16 cellular contexts compared by ENCODE assay signal in the genomic region with DNA sequence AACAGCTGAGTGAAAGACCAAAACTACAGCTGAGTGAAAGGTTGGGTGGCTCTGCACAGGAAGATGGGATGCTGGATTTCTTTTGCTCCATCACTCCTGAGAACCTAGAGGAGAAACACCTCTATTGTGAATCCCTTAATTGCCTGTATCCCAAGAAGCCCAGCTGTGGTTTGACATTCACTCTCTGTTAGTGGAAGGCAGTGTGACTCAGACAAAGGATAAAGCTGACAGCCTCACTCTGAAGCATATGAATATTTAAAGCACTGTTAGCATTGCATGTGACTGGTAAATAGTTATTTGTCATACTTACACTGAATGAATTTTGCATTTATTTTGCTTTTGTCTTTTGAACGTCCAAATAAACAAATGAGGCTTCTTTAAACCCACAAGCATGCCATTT.
DNase-seq lines count a peak whose midpoint lies in the region; ATAC-seq, FAIRE-seq and TF ChIP-seq lines count a peak whose summit lies in the region.
"Had no signal": no experiment of that assay in that cellular context is flagged by ENCODE, and none has a peak within 500 bp of the region (broad histone marks: within the 10 kb centered on the region; RNA-seq: fewer than 3 reads in every experiment).

No MANE protein-coding gene starts in this region.

- TF ChIP-seq CTCF in IMR-90 (conservative IDR thresholded peaks at IDR 0.05; ENCODE audit: low read depth, low read length) (no peak), choroid plexus epithelial cell (conservative IDR thresholded peaks at IDR 0.05; ENCODE audit: low read depth, low read length) (no peak), HepG2 (CRISPR knock-in tag; IDR thresholded peaks at IDR 0.05) (no peak)

- no peak overlapping the region for H2AK9ac ChIP-seq in IMR-90 (replicated peaks; ENCODE audit: low read depth, low read length, poor library complexity)

- peak; percentile 34 for DNase-seq in AG20443 (ENCODE audit: low spot score)
- peak; percentile 72 for DNase-seq in IMR-90
- DNase-seq in choroid plexus epithelial cell (ENCODE audit: low read depth) = peak; percentile 56
- DNase-seq in medulla oblongata (ENCODE audit: extremely low spot score) = peak; percentile 77
- DNase-seq in HepG2 (ENCODE audit: low spot score) = no peak
- DNase-seq in stimulated activated CD4-positive, alpha-beta T cell treated with anti-CD3 and anti-CD28 coated beads, Interleukin-2, amount 100 ng/mL, for 48 hours = no peak
- DNase-seq in NCI-H2196 (lab: John Stamatoyannopoulos, UW; ENCODE audit: unreplicated experiment) = no peak
- no peak for DNase-seq in C1 segment of cervical spinal cord (lab: John Stamatoyannopoulos, UW)
- DNase-seq: activated CD4-positive, alpha-beta T cell treated with anti-CD3 and anti-CD28 coated beads for 48 hours; activated T-cell treated with anti-CD3 and anti-CD28 coated beads, Interleukin-2, amount 50 U/mL, for 72 hours; KG1; T-helper 1 cell had no signal

- TF ChIP-seq EP300 in HepG2 (IDR thresholded peaks at IDR 0.05; ENCODE audit: low read depth in 2 of 2, low read length in 2 of 2) (no peak), HepG2 (CRISPR knock-in tag; IDR thresholded peaks at IDR 0.05; ENCODE audit: borderline replicate concordance) (no peak)

- no peaks in the 10 kb centered on the region for H3K79me1 ChIP-seq in IMR-90 (ENCODE audit: low read depth in 1 of 2, low read length in 2 of 2)

- H3K4ac ChIP-seq in IMR-90 (ENCODE audit: low read depth, low read length) = no peak overlapping the region

- no peak overlapping the region for H2BK15ac ChIP-seq in IMR-90 (ENCODE audit: low read depth, low read length)

- H3K4me1 ChIP-seq in IMR-90 (ENCODE audit: control insufficient read depth, insufficient read depth, low read length) (peaks cover 5% of the 10 kb centered on the region; the same call in 1 of the 2 replicates), HepG2 (ENCODE audit: insufficient read depth, low read length) (no peaks in the 10 kb centered on the region)
- H3K4me1 ChIP-seq: prostate gland had no signal

- no peak for FAIRE-seq in HepG2 (lab: Jason Lieb, UNC)
- FAIRE-seq: G401.6 had no signal

- no peak overlapping the region for H3K56ac ChIP-seq in IMR-90 (ENCODE audit: extremely low read depth, insufficient read depth, low read length)

- H3K23ac ChIP-seq in IMR-90 (ENCODE audit: low read depth, low read length) = no peak overlapping the region

- no peak overlapping the region for H4K91ac ChIP-seq in IMR-90 (ENCODE audit: insufficient read depth, low read depth, low read length)

- intact Hi-C loops in IMR-90 (cut with micrococcal nuclease) (no loop called here), HepG2 (cut with micrococcal nuclease; ENCODE audit: unreplicated experiment) (no loop called here)

- no peak overlapping the region for H3K18ac ChIP-seq in IMR-90 (ENCODE audit: low read depth, low read length)

- H3K9me1 ChIP-seq in IMR-90 (ENCODE audit: insufficient read depth, low read length) = no peaks in the 10 kb centered on the region; the same call in 1 of the 2 replicates

- TF ChIP-seq POLR2A in IMR-90 (IDR thresholded peaks at IDR 0.05; ENCODE audit: low read depth, low read length) (no peak), HepG2 (IDR thresholded peaks at IDR 0.05; ENCODE audit: insufficient read depth in 1 of 2, low read depth in 2 of 2, low read length in 2 of 2) (no peak)

- H4K20me1 ChIP-seq in IMR-90 (ENCODE audit: insufficient read depth, low read length) = no peaks in the 10 kb centered on the region
- H4K20me1 ChIP-seq in HepG2 (ENCODE audit: insufficient read depth, low read length) = no peaks in the 10 kb centered on the region
- H4K20me1 ChIP-seq: BLaER1 treated with 17β-estradiol and CSF1 and Interleukin-3, amounts not matched to agents 10 nM and 100 nM had no signal

- no peak overlapping the region for H4K5ac ChIP-seq in IMR-90 (ENCODE audit: low read depth, low read length)

- TF ChIP-seq RAD21 in IMR-90 (IDR thresholded peaks at IDR 0.05; ENCODE audit: low read length) (no peak), HepG2 (CRISPR knock-in tag; IDR thresholded peaks at IDR 0.05) (no peak)

- dilution Hi-C loops in IMR-90 (cut with HindIII; ENCODE audit: low sequenced_read_pairs, unreplicated experiment) = no loop called here

- ATAC-seq in IMR-90 (ENCODE audit: low read depth) (peak; percentile 69), HepG2 (no peak)
- ATAC-seq: activated T-cell treated with anti-CD3 and anti-CD28 coated beads, Interleukin-2, amount 50 U/mL, for 72 hours had no signal

- no peak overlapping the region for H3K4me2 ChIP-seq in IMR-90 (ENCODE audit: low read depth, low read length)
- H3K4me2 ChIP-seq in HepG2 (ENCODE audit: low read depth, low read length) = no peak overlapping the region
- H3K4me2 ChIP-seq: BLaER1 treated with 17β-estradiol and CSF1 and Interleukin-3, amounts not matched to agents 10 nM and 100 nM had no signal

- H3K9me3 ChIP-seq in IMR-90 (ENCODE audit: control insufficient read depth, insufficient read depth, low read length) (no peaks in the 10 kb centered on the region), HepG2 (ENCODE audit: low read length) (no peaks in the 10 kb centered on the region)
- H3K9me3 ChIP-seq: prostate gland had no signal

- H2AFZ ChIP-seq in IMR-90 (replicated peaks; ENCODE audit: low read length, poor library complexity) = no peak overlapping the region
- no peak overlapping the region for H2AFZ ChIP-seq in HepG2 (ENCODE audit: low read length)

- H3K36me3 ChIP-seq in IMR-90 (ENCODE audit: control insufficient read depth, insufficient read depth, low read length) (no peaks in the 10 kb centered on the region), HepG2 (replicated peaks in 1 of 2; ENCODE audit: control insufficient read depth in 1 of 2, insufficient read depth in 2 of 2, low read length in 2 of 2) (no peaks in the 10 kb centered on the region)
- H3K36me3 ChIP-seq: BLaER1 treated with 17β-estradiol and CSF1 and Interleukin-3, amounts not matched to agents 10 nM and 100 nM; cardiac muscle cell; prostate gland had no signal

- in situ Hi-C loops in IMR-90 (cut with MboI; ENCODE audit: low sequenced_read_pairs) = no loop called here
- in situ Hi-C loops in HepG2 (cut with HindIII; ENCODE audit: extremely low pct_ligation_motif_present, low pct_unique_long_range_greater_than_20kb) = no loop called here

- H3K4me3 ChIP-seq in IMR-90 (ENCODE audit: insufficient read depth, low read depth, low read length) (no peak overlapping the region), choroid plexus epithelial cell (ENCODE audit: low read depth, low read length) (no peak overlapping the region), HepG2 (replicated peaks in 1 of 3; ENCODE audit: insufficient read depth in 1 of 3, low read depth in 2 of 3, low read length in 3 of 3) (no peak overlapping the region)
- H3K4me3 ChIP-seq: BLaER1 treated with 17β-estradiol and CSF1 and Interleukin-3, amounts not matched to agents 10 nM and 100 nM; cardiac muscle cell; prostate gland had no signal

- WGBS in IMR-90 (ENCODE audit: extremely low coverage in 2 of 2, insufficient read length in 1 of 2), 2 experiments = no CpG with 5 or more reads among the region's 1 CpG
- WGBS in HepG2 (ENCODE audit: low lambda C conversion rate) = 0% methylated on average over 1 of the region's 1 CpG

- H3K9ac ChIP-seq in IMR-90 (ENCODE audit: low read depth, low read length) = no peak overlapping the region
- H3K9ac ChIP-seq in HepG2 (ENCODE audit: insufficient read depth, low read depth, low read length) = no peak overlapping the region
- H3K9ac ChIP-seq: BLaER1 treated with 17β-estradiol and CSF1 and Interleukin-3, amounts not matched to agents 10 nM and 100 nM had no signal

- H2BK120ac ChIP-seq in IMR-90 (ENCODE audit: low read depth, low read length) = no peak overlapping the region

- H3K27me3 ChIP-seq in IMR-90 (ENCODE audit: control insufficient read depth, insufficient read depth, low read length) (no peaks in the 10 kb centered on the region), HepG2 (ENCODE audit: control insufficient read depth in 1 of 2, insufficient read depth in 2 of 2, low read length in 2 of 2) (no peaks in the 10 kb centered on the region)
- H3K27me3 ChIP-seq: BLaER1 treated with 17β-estradiol and CSF1 and Interleukin-3, amounts not matched to agents 10 nM and 100 nM; cardiac muscle cell had no signal

- H4K8ac ChIP-seq in IMR-90 (ENCODE audit: low read depth in 2 of 2, low read length in 2 of 2) = no peak overlapping the region

- H3K79me2 ChIP-seq in HepG2 (ENCODE audit: insufficient read depth, low read length) = no peaks in the 10 kb centered on the region

- BruUV-seq in IMR-90 (replicated peaks; lab: Mats Ljungman, UMichigan) (no TSS peak), HepG2 (replicated peaks; lab: Mats Ljungman, UMichigan) (no TSS peak)

- no peak overlapping the region for H2AK5ac ChIP-seq in IMR-90 (ENCODE audit: low read depth, low read length)

- POLR2A ChIA-PET in IMR-90 (lab: Charles Lee; ENCODE audit: unreplicated experiment) = no interaction called here
- POLR2A ChIA-PET in HepG2 (lab: Yijun Ruan, JAX) = no interaction called here

- H3K27ac ChIP-seq in IMR-90 (ENCODE audit: insufficient read depth, low read length) = no peak overlapping the region
- H3K27ac ChIP-seq in HepG2 (ENCODE audit: extremely low read length, insufficient read depth, low read length) = no peak overlapping the region
- H3K27ac ChIP-seq: BLaER1 treated with 17β-estradiol and CSF1 and Interleukin-3, amounts not matched to agents 10 nM and 100 nM; cardiac muscle cell; prostate gland had no signal

- H3K14ac ChIP-seq in IMR-90 (replicated peaks; ENCODE audit: low read depth, low read length) = no peak overlapping the region

- H2BK5ac ChIP-seq in IMR-90 (ENCODE audit: low read depth, low read length, poor library complexity, severe bottlenecking) = no peak overlapping the region

- H2BK20ac ChIP-seq in IMR-90 (ENCODE audit: low read depth, low read length) = no peak overlapping the region

- CTCF ChIA-PET in IMR-90 (lab: Yijun Ruan, JAX) = no interaction called here
- CTCF ChIA-PET in HepG2 (lab: Yijun Ruan, JAX; ENCODE audit: low intra/inter-chr PET ratio, low total read pairs) = no interaction called here

TF ChIP-seq in IMR-90, 13 proteins besides CTCF, POLR2A, EP300 and RAD21 (continues in another document):
- TF ChIP-seq MAZ (IDR thresholded peaks at IDR 0.05; ENCODE audit: borderline replicate concordance, low read depth, low read length) (no peak), CHD1 (IDR thresholded peaks at IDR 0.05; ENCODE audit: low read depth, low read length) (no peak)

TF ChIP-seq in HepG2, 621 proteins besides CTCF, POLR2A, EP300 and RAD21 (continues in another document):
- TF ChIP-seq ZKSCAN1 (IDR thresholded peaks at IDR 0.05; ENCODE audit: low read length) (no peak), HBP1 (CRISPR knock-in tag; IDR thresholded peaks at IDR 0.05; ENCODE audit: low read depth) (no peak)

Comparison
In these comparisons a context has a peak if more than half of its experiments do, and no peak if none do; other contexts are left out.
1. DNase-seq: peak in AG20443 (single experiment), IMR-90 (single experiment), choroid plexus epithelial cell (single experiment) and medulla oblongata (single experiment); none in HepG2 (single experiment), stimulated activated CD4-positive, alpha-beta T cell treated with anti-CD3 and anti-CD28 coated beads, Interleukin-2, amount 100 ng/mL, for 48 hours (0 of 2), NCI-H2196 (single experiment) and C1 segment of cervical spinal cord (0 of 14).